In the genomic region with DNA sequence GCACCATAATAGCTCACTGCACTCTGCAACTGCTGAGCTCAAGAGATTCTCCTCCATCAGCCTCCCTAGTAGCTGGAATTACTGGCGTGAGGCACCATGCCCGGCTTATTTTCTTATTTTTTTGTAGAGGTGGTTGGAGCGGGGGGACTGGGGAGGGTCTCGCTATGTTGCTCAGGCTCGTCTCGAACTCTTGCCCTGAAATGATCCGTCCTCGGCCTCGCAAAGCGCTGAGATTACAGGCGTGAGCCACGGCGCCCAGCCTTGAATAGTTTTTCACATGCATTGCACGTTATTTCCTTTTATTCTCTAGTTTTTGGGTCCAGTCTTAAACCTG, we compare ENCODE assay signal across 9 cellular contexts. TPM values are rescaled to one million over a fixed set of nuclear protein-coding genes. Genes with fewer than 3 reads are reported as not detected.
DNase-seq lines count a peak whose midpoint lies in the region; ATAC-seq and TF ChIP-seq lines count a peak whose summit lies in the region.
"Had no signal": no experiment of that assay in that cellular context is flagged by ENCODE, and none has a peak within 500 bp of the region (broad histone marks: within the 10 kb centered on the region; RNA-seq: fewer than 3 reads in every experiment).

No MANE protein-coding gene starts in this region.

- no peaks in the 10 kb centered on the region for H3K9me3 ChIP-seq in thoracic aorta
- no peaks in the 10 kb centered on the region for H3K9me3 ChIP-seq in adrenal gland (replicated peaks in 1 of 3)

- no peak for DNase-seq in activated CD4-positive, CD25-positive, alpha-beta regulatory T cell treated with anti-CD3 and anti-CD28 coated beads, Interleukin-2, amount 50 U/mL, for 72 hours
- DNase-seq in activated naive CD8-positive, alpha-beta T cell treated with anti-CD3 and anti-CD28 coated beads, Interleukin-2, amount 50 U/mL, for 24 hours: no peak
- no peak for DNase-seq in kidney epithelial cell (ENCODE audit: low read depth)
- no peak for DNase-seq in thoracic aorta (ENCODE audit: low spot score)
- DNase-seq in SHP77 (lab: John Stamatoyannopoulos, UW): no peak
- DNase-seq in adrenal gland: no peak

- H3K4me3 Mint-ChIP-seq in activated naive CD8-positive, alpha-beta T cell treated with anti-CD3 and anti-CD28 coated beads, Interleukin-2, amount 50 U/mL, for 24 hours: peak overlapping the region; percentile 97

- H3K27ac ChIP-seq in thoracic aorta (peak overlapping the region; percentile 40 to 53), adrenal gland (peak overlapping the region in 2 of 5 donors; percentile 68 to 69)

- peaks cover 19% of the 10 kb centered on the region for H3K36me3 Mint-ChIP-seq in activated naive CD8-positive, alpha-beta T cell treated with anti-CD3 and anti-CD28 coated beads, Interleukin-2, amount 50 U/mL, for 24 hours (ENCODE audit: low read depth)

- H3K27me3 Mint-ChIP-seq in activated naive CD8-positive, alpha-beta T cell treated with anti-CD3 and anti-CD28 coated beads, Interleukin-2, amount 50 U/mL, for 24 hours: peaks cover 1% of the 10 kb centered on the region

- peaks cover 33% of the 10 kb centered on the region for H3K4me1 Mint-ChIP-seq in activated naive CD8-positive, alpha-beta T cell treated with anti-CD3 and anti-CD28 coated beads, Interleukin-2, amount 50 U/mL, for 24 hours

- peak overlapping the region; percentile 96 for H3K27ac Mint-ChIP-seq in activated naive CD8-positive, alpha-beta T cell treated with anti-CD3 and anti-CD28 coated beads, Interleukin-2, amount 50 U/mL, for 24 hours

- peak; percentile 2 to 5 for ATAC-seq in activated CD4-positive, CD25-positive, alpha-beta regulatory T cell treated with anti-CD3 and anti-CD28 coated beads, Interleukin-2, amount 50 U/mL, for 24 hours
- ATAC-seq in activated naive CD8-positive, alpha-beta T cell treated with anti-CD3 and anti-CD28 coated beads, Interleukin-2, amount 50 U/mL, for 24 hours: peak; percentile 1
- no peak for ATAC-seq in thoracic aorta (ENCODE audit: insufficient number of reproducible peaks, low FRiP score, low read depth)
- ATAC-seq in HG03442 (IDR thresholded peaks at IDR 0.05; ENCODE audit: unreplicated experiment): no peak

- no peak for TF ChIP-seq POLR2A in adrenal gland (IDR thresholded peaks at IDR 0.05)

- no peak for TF ChIP-seq CTCF in kidney epithelial cell (IDR thresholded peaks at IDR 0.05; ENCODE audit: insufficient read depth, low read length, poor library complexity, severe bottlenecking)
- no peak for TF ChIP-seq CTCF in thoracic aorta (IDR thresholded peaks at IDR 0.05)
- TF ChIP-seq CTCF in adrenal gland (IDR thresholded peaks at IDR 0.05): no peak

- no peaks in the 10 kb centered on the region for H3K9me3 Mint-ChIP-seq in activated naive CD8-positive, alpha-beta T cell treated with anti-CD3 and anti-CD28 coated beads, Interleukin-2, amount 50 U/mL, for 24 hours

- H3K27me3 ChIP-seq in kidney epithelial cell (ENCODE audit: control insufficient read depth, insufficient read depth, low read length) (no peaks in the 10 kb centered on the region), thoracic aorta (replicated peaks; ENCODE audit: insufficient read depth) (no peaks in the 10 kb centered on the region), adrenal gland (no peaks in the 10 kb centered on the region)

- WGBS in adrenal gland, 4 donors: 8 to 15% (median 12%) methylated on average over 14 of the region's 14 CpGs

- intact Hi-C loops in adrenal gland (cut with DNase I): no loop called here

- H3K4me3 ChIP-seq in kidney epithelial cell (ENCODE audit: low read depth, low read length): peak overlapping the region; percentile 41
- peak overlapping the region; percentile 98 for H3K4me3 ChIP-seq in thoracic aorta
- peak overlapping the region in 1 of 4 donors; percentile 76 for H3K4me3 ChIP-seq in adrenal gland

- H3K4me1 ChIP-seq in thoracic aorta (ENCODE audit: control insufficient read depth in 1 of 2, low read depth in 2 of 2) (peaks cover 10 to 13% of the 10 kb centered on the region in 2 donors), adrenal gland (replicated peaks in 1 of 2) (peaks cover 0 to 16% of the 10 kb centered on the region in 2 donors)

- no peaks in the 10 kb centered on the region for H3K36me3 ChIP-seq in kidney epithelial cell (ENCODE audit: control insufficient read depth, insufficient read depth, low read length)
- peaks cover 3% of the 10 kb centered on the region for H3K36me3 ChIP-seq in thoracic aorta
- H3K36me3 ChIP-seq in adrenal gland (replicated peaks in 1 of 2): peaks cover 0 to 2% of the 10 kb centered on the region in 2 donors

RNA-seq across cellular contexts. Expression of a gene that starts 0.5 kb away (rescaled TPM):
- 150 and 208 TPM in 2 replicates for total RNA-seq in kidney epithelial cell
- total RNA-seq in thoracic aorta: 100 to 1,000 TPM; 125 to 205 TPM
- 100 to 1,000 TPM; 104 to 266 (median 159) TPM for total RNA-seq in adrenal gland
- 100 to 1,000 TPM in 2 of 3 donors, 10 to 100 TPM in 1; 33.1 to 224 (median 193) TPM for polyA plus RNA-seq in adrenal gland

RNA-seq across cellular contexts. Expression of a gene that starts 10.3 kb away (rescaled TPM):
- total RNA-seq in kidney epithelial cell (10.4 and 23.1 TPM in 2 replicates), thoracic aorta (10 to 100 TPM; 14.0 to 18.0 TPM), adrenal gland (10 to 100 TPM in 6 of 8 donors, 1 to 10 TPM in 2; 4.3 to 23.7 (median 17.0) TPM)
- 10 to 100 TPM; 10.2 to 57.7 (median 47.5) TPM for polyA plus RNA-seq in adrenal gland

RNA-seq across cellular contexts. Expression of a gene that starts 20.2 kb away (rescaled TPM):
- total RNA-seq in kidney epithelial cell: 1.5 and 2.1 TPM in 2 replicates
- 10 to 100 TPM in 1 of 2 donors, 1 to 10 TPM in 1; 8.3 to 18.7 TPM for total RNA-seq in thoracic aorta
- total RNA-seq in adrenal gland: 10 to 100 TPM in 2 of 8 donors, 1 to 10 TPM in 6; 5.2 to 14.3 (median 8.1) TPM
- polyA plus RNA-seq in adrenal gland: 1 to 10 TPM; 3.4 to 4.0 (median 3.5) TPM
- total RNA-seq: HT-29 had no signal

RNA-seq across cellular contexts. Expression of a gene that starts 21.4 kb away (rescaled TPM):
- 2.3 and 3.5 TPM in 2 replicates for total RNA-seq in kidney epithelial cell
- total RNA-seq in thoracic aorta: 1 to 10 TPM in 1 of 2 donors, not detected in 1; 1.1 TPM
- 1 to 10 TPM; 1.5 to 7.0 (median 4.0) TPM for total RNA-seq in adrenal gland
- 1 to 10 TPM in 2 of 3 donors, under 1 TPM in 1; 0.38 to 4.2 (median 2.7) TPM for polyA plus RNA-seq in adrenal gland

RNA-seq across cellular contexts. Expression of a gene that starts 28.8 kb away (rescaled TPM):
- total RNA-seq in kidney epithelial cell (10.1 TPM in 2 replicates), thoracic aorta (10 to 100 TPM; 12.6 to 13.7 TPM), adrenal gland (10 to 100 TPM; 14.0 to 36.6 (median 23.0) TPM)
- 10 to 100 TPM; 16.5 to 28.1 (median 27.3) TPM for polyA plus RNA-seq in adrenal gland

Comparison
In these comparisons a context has a peak if more than half of its experiments do, and no peak if none do; other contexts are left out.
1. ATAC-seq: peak in activated CD4-positive, CD25-positive, alpha-beta regulatory T cell treated with anti-CD3 and anti-CD28 coated beads, Interleukin-2, amount 50 U/mL, for 24 hours (2 of 2) and activated naive CD8-positive, alpha-beta T cell treated with anti-CD3 and anti-CD28 coated beads, Interleukin-2, amount 50 U/mL, for 24 hours (single experiment); none in thoracic aorta (single experiment) and HG03442 (single experiment).